Comparison of ENCODE assay signal across 10 cellular contexts in the genomic region with DNA sequence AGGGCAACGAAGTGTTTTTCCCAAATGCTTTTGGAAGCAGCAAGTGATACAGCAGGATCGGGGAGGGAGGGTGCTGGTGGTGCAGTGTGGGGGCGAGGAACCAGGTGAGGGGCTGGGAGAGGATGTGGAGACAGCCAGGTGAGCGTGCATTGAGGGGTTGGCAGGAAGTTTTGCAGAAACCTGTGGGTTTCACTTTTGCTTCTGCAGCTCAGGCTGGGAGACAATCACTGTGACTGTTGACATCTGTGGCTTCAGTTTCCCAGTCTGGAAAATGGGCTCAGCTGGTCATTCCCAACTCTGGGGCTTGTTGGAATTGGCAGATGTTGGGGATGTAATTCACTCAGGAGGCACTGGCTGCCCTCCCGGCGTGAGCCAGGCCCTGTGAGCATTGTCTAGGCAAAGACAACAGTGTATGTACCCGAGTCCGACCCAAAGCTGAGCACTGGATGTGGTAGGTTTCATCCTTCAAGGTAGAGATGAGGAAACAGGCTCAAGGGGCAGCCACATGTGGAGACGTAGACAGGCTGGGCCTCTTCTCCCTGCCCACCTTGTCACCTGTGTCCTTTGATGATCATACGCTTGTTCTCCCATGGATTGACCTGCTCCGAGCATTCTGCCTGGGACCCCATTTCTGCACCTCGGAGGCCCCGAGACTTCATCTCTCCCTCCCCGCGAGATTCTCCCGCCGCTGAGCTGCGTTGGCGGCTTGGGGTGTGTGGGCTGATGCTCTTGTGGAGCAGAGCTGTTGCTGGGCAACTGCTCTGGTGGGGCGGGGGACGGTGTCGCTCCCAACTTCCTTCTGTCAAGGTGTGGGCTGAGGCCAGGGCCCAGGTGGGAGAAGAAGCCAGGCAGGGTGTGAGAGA.
DNase-seq lines count a peak whose midpoint lies in the region; ATAC-seq and TF ChIP-seq lines count a peak whose summit lies in the region.
"Had no signal": no experiment of that assay in that cellular context is flagged by ENCODE, and none has a peak within 500 bp of the region (broad histone marks: within the 10 kb centered on the region; RNA-seq: fewer than 3 reads in every experiment).

No MANE protein-coding gene starts in this region.

- CTCF ChIA-PET in GM10248 (lab: Yijun Ruan, JAX): interaction anchor here (1.0 to 2.9 kb wide), 8 partner anchors 18 to 181 kb away, joined by 3 to 8 read pairs (median 4); partner anchors contain the start of gene PIK3R2

- peak; percentile 53 for DNase-seq in GM10248 (ENCODE audit: extremely low spot score)
- DNase-seq in activated CD4-positive, alpha-beta T cell treated with anti-CD3 and anti-CD28 coated beads for 1 hour: peak; percentile 43
- peak; percentile 47 for DNase-seq in effector CD4-positive, alpha-beta T cell
- peak; percentile 60 to 62 for DNase-seq in stimulated activated CD4-positive, alpha-beta T cell treated with anti-CD3 and anti-CD28 coated beads, Interleukin-2, amount 100 ng/mL, for 24 hours
- DNase-seq: GF-D8, NCI-H524 had no signal

- no peak for TF ChIP-seq CTCF in GM10248 (IDR thresholded peaks at IDR 0.05; ENCODE audit: control extremely low read depth, extremely low read depth, low read depth, missing control alignments)

- ATAC-seq in HG03378 (IDR thresholded peaks at IDR 0.05; ENCODE audit: unreplicated experiment) (no peak), HG03135 (IDR thresholded peaks at IDR 0.05; ENCODE audit: unreplicated experiment) (no peak), HG03280 (IDR thresholded peaks at IDR 0.05; ENCODE audit: unreplicated experiment) (no peak), HG02852 (IDR thresholded peaks at IDR 0.05; ENCODE audit: unreplicated experiment) (no peak)

- POLR2A ChIA-PET in GM10248 (lab: Yijun Ruan, JAX): interaction anchor here (0.6 kb wide), 1 partner anchor 153 kb away, joined by 7 read pairs; no protein-coding TSS in a partner anchor
